Comparison of ENCODE assay signal across 19 cellular contexts in the genomic region with DNA sequence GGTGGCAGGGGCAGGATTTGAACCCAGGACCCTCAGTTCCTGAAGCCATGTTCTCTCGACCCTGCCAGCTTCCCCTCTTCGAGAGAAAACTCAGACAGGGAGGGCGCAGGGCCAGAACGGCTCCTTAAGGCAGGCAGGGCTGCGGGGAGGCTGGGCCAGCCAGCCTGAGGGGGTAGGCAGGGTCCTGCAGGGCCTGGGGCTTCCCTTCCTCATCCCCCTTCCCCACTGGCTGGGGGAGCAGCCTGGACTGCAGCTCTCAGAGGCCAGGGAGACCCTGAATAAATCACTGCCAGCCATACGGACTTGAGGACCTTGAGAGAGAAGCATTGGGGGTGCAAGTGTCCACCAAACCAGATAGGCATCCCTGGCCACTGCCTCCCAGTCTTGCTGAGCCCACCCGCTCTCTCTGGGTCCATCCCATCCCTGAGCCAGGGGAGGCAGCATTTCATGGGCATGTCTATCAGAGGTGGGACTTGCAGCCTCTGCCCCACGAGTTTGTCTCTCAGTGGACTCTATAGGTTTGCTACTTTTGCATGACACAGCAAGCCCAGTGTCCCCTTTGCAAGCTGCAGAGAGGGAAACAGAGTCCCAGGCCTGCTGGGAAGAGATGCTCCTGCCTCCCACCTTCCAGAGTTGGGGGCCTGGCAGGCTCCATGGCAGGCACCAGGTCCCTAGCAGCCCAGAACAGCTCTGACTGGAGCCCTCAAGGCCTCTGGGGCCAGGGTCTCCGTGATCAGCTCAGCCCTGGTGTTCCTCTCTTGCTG.
A peak's percentile ranks its signal among the peaks of the same experiment; 100 is the strongest.
DNase-seq lines count a peak whose midpoint lies in the region; ATAC-seq and TF ChIP-seq lines count a peak whose summit lies in the region.
"Had no signal": no experiment of that assay in that cellular context is flagged by ENCODE, and none has a peak within 500 bp of the region (broad histone marks: within the 10 kb centered on the region; RNA-seq: fewer than 3 reads in every experiment).

No MANE protein-coding gene starts in this region.

- DNase-seq in activated CD4-positive, alpha-beta T cell treated with anti-CD3 and anti-CD28 coated beads, Interleukin-2, amount 10 ng/mL, durations not matched to agents 7 days and 5 days: no peak
- DNase-seq in activated CD4-positive, alpha-beta T cell treated with anti-CD3 and anti-CD28 coated beads for 4 hours: no peak
- DNase-seq in Peyer's patch: peak in 2 of 3 donors; percentile 21 to 34
- DNase-seq in left lobe of liver (ENCODE audit: low spot score): peak; percentile 41
- peak; percentile 1 for DNase-seq in transverse colon
- DNase-seq in NCI-H446 (lab: John Stamatoyannopoulos, UW): no peak
- no peak for DNase-seq in A172 (ENCODE audit: low spot score)
- no peak for DNase-seq in hepatic stellate cell (ENCODE audit: low spot score)
- DNase-seq: CD8-positive, alpha-beta T cell; DMS79 treated with DMSO at 0.1 percent for 48 hours; HFFc6; NCI-H1417; NCI-H187 treated with DMSO at 0.1 percent for 48 hours; NCI-H446 treated with DMSO at 0.1 percent for 48 hours; NK-92 treated with Interleukin-12 subunit alpha and Interleukin-12 subunit beta, amount 100 ng/mL, for 24 hours; SJCRH30 had no signal

- TF ChIP-seq POLR2A in Peyer's patch (IDR thresholded peaks at IDR 0.05) (no peak), transverse colon (IDR thresholded peaks at IDR 0.05) (no peak)

- H3K4me3 ChIP-seq in Peyer's patch (no peak overlapping the region), transverse colon (no peak overlapping the region)
- H3K4me3 ChIP-seq: SJCRH30 had no signal

- 77% methylated on average over 9 of the region's 9 CpGs; no CpG with 5 or more reads in 1 of the 2 donors for WGBS in transverse colon (ENCODE audit: low coverage in 1 of 2), 2 donors

- H3K9me3 ChIP-seq in Peyer's patch: no peaks in the 10 kb centered on the region
- H3K9me3 ChIP-seq in transverse colon: no peaks in the 10 kb centered on the region
- H3K9me3 ChIP-seq: SJCRH30 had no signal

- H3K4me1 ChIP-seq in Peyer's patch (no peaks in the 10 kb centered on the region), transverse colon (no peaks in the 10 kb centered on the region)
- H3K4me1 ChIP-seq: SJCRH30 had no signal

- no peaks in the 10 kb centered on the region for H3K27me3 Mint-ChIP-seq in activated CD4-positive, alpha-beta T cell treated with anti-CD3 and anti-CD28 coated beads, Interleukin-2, amount 10 ng/mL, durations not matched to agents 7 days and 5 days

- no peak overlapping the region for H3K27ac ChIP-seq in Peyer's patch
- no peak overlapping the region for H3K27ac ChIP-seq in transverse colon
- H3K27ac ChIP-seq: 22Rv1, HL-60, RWPE1, SJCRH30 had no signal

- H3K4me1 Mint-ChIP-seq in activated CD4-positive, alpha-beta T cell treated with anti-CD3 and anti-CD28 coated beads, Interleukin-2, amount 10 ng/mL, durations not matched to agents 7 days and 5 days: no peaks in the 10 kb centered on the region

- TF ChIP-seq EP300 in transverse colon (IDR thresholded peaks at IDR 0.05; ENCODE audit: low read depth): no peak

- TF ChIP-seq CTCF in Peyer's patch (IDR thresholded peaks at IDR 0.05) (no peak), transverse colon (IDR thresholded peaks at IDR 0.05) (no peak)

- POLR2A ChIA-PET in activated CD4-positive, alpha-beta T cell treated with anti-CD3 and anti-CD28 coated beads, Interleukin-2, amount 10 ng/mL, durations not matched to agents 7 days and 5 days (lab: Charles Lee): no interaction called here

- no peak for ATAC-seq in left lobe of liver
- ATAC-seq: CD8-positive, alpha-beta T cell had no signal

- H3K27me3 ChIP-seq in Peyer's patch (no peaks in the 10 kb centered on the region), transverse colon (no peaks in the 10 kb centered on the region)
- H3K27me3 ChIP-seq: SJCRH30 had no signal

- in situ Hi-C loops in transverse colon (cut with MboI; ENCODE audit: low pct_ligation_motif_present in 1 of 4, low pct_unique_long_range_greater_than_20kb in 1 of 4, low sequenced_read_pairs in 3 of 4): no loop called here

- H3K4me3 Mint-ChIP-seq in activated CD4-positive, alpha-beta T cell treated with anti-CD3 and anti-CD28 coated beads, Interleukin-2, amount 10 ng/mL, durations not matched to agents 7 days and 5 days: no peak overlapping the region
- H3K4me3 Mint-ChIP-seq: CD8-positive, alpha-beta T cell; HFFc6 had no signal

- H3K36me3 ChIP-seq in Peyer's patch: no peaks in the 10 kb centered on the region
- H3K36me3 ChIP-seq in transverse colon: no peaks in the 10 kb centered on the region
- H3K36me3 ChIP-seq: SJCRH30 had no signal

- CTCF ChIA-PET in activated CD4-positive, alpha-beta T cell treated with anti-CD3 and anti-CD28 coated beads, Interleukin-2, amount 10 ng/mL, durations not matched to agents 7 days and 5 days (lab: Charles Lee): interaction anchor here (0.5 to 1.1 kb wide), 2 partner anchors 11 to 734 kb away, joined by 3 read pairs; no protein-coding TSS in a partner anchor

- H3K9me3 Mint-ChIP-seq in activated CD4-positive, alpha-beta T cell treated with anti-CD3 and anti-CD28 coated beads, Interleukin-2, amount 10 ng/mL, durations not matched to agents 7 days and 5 days: no peaks in the 10 kb centered on the region
- H3K9me3 Mint-ChIP-seq: CD8-positive, alpha-beta T cell; HFFc6 had no signal

- intact Hi-C loops in transverse colon (cut with DNase I; ENCODE audit: low total_unique reads): no loop called here

- H3K27ac Mint-ChIP-seq in activated CD4-positive, alpha-beta T cell treated with anti-CD3 and anti-CD28 coated beads, Interleukin-2, amount 10 ng/mL, durations not matched to agents 7 days and 5 days: peak overlapping the region; percentile 44
- H3K27ac Mint-ChIP-seq: CD8-positive, alpha-beta T cell; HFFc6 had no signal

- H3K36me3 Mint-ChIP-seq in activated CD4-positive, alpha-beta T cell treated with anti-CD3 and anti-CD28 coated beads, Interleukin-2, amount 10 ng/mL, durations not matched to agents 7 days and 5 days (ENCODE audit: low read depth): no peaks in the 10 kb centered on the region
- H3K36me3 Mint-ChIP-seq: CD8-positive, alpha-beta T cell had no signal

Comparison
In these comparisons a context has a peak if more than half of its experiments do, and no peak if none do; other contexts are left out.
1. DNase-seq: peak in Peyer's patch (2 of 3), left lobe of liver (single experiment) and transverse colon (single experiment); none in activated CD4-positive, alpha-beta T cell treated with anti-CD3 and anti-CD28 coated beads, Interleukin-2, amount 10 ng/mL, durations not matched to agents 7 days and 5 days (single experiment), activated CD4-positive, alpha-beta T cell treated with anti-CD3 and anti-CD28 coated beads for 4 hours (0 of 2), NCI-H446 (0 of 2), A172 (single experiment) and hepatic stellate cell (single experiment).